In the genomic region with DNA sequence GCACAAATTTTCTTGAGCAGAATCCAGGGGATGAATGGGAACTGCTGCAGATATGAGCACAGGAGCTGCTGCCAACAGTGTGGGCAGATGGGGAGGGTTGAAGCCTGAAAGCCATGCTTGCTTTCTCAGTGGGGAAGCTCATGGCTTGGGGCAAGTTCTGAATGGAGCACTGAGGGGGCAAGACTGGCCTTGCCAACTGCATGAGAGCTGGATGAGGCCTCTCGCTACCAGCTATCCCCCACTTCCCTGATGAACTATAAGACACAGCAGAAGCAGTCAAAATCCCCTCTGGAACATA, we compare ENCODE assay signal across 15 cellular contexts. TPM values are rescaled to one million over a fixed set of nuclear protein-coding genes. Genes with fewer than 3 reads are reported as not detected.
DNase-seq lines count a peak whose midpoint lies in the region; ATAC-seq and TF ChIP-seq lines count a peak whose summit lies in the region.
"Had no signal": no experiment of that assay in that cellular context is flagged by ENCODE, and none has a peak within 500 bp of the region (broad histone marks: within the 10 kb centered on the region; RNA-seq: fewer than 3 reads in every experiment).

No MANE protein-coding gene starts in this region.

- DNase-seq in NCI-H345 (lab: John Stamatoyannopoulos, UW): peak; percentile 45
- DNase-seq in NCI-H345 treated with DMSO at 0.1 percent for 48 hours (lab: John Stamatoyannopoulos, UW; ENCODE audit: unreplicated experiment): no peak
- DNase-seq in RWPE2 (ENCODE audit: low spot score): no peak
- no peak for DNase-seq in type B pancreatic cell (ENCODE audit: extremely low spot score, unreplicated experiment)
- no peak for DNase-seq in EL
- DNase-seq in heart right ventricle: no peak
- no peak for DNase-seq in NCI-H1436 treated with DMSO at 0.1 percent for 48 hours (lab: John Stamatoyannopoulos, UW)
- DNase-seq: COR-L47, NCI-H187 had no signal

- H3K36me3 ChIP-seq in RWPE2 (ENCODE audit: low read depth) (no peaks in the 10 kb centered on the region), heart right ventricle (no peaks in the 10 kb centered on the region)
- H3K36me3 ChIP-seq: HAP-1 had no signal

- peaks cover 4% of the 10 kb centered on the region for H3K27me3 Mint-ChIP-seq in type B pancreatic cell

- H3K4me1 Mint-ChIP-seq in type B pancreatic cell (ENCODE audit: unreplicated experiment): peaks cover 29% of the 10 kb centered on the region

- H3K27ac Mint-ChIP-seq in type B pancreatic cell: no peak overlapping the region
- H3K27ac Mint-ChIP-seq: T-helper 1 cell treated with Interleukin-12 subunit alpha and Interleukin-12 subunit beta and Interleukin-4 antibody, amounts not matched to agents 30 μg/mL and 1 μg/mL, for 36 hours had no signal

- no peaks in the 10 kb centered on the region for H3K36me3 Mint-ChIP-seq in type B pancreatic cell

- H3K4me3 ChIP-seq in RWPE2 (ENCODE audit: severe bottlenecking) (no peak overlapping the region), heart right ventricle (no peak overlapping the region)
- H3K4me3 ChIP-seq: HAP-1, K562 had no signal

- intact Hi-C loops in heart right ventricle (cut with DNase I): no loop called here

- H3K27me3 ChIP-seq in RWPE2 (ENCODE audit: insufficient read depth, poor library complexity, severe bottlenecking): no peaks in the 10 kb centered on the region
- no peaks in the 10 kb centered on the region for H3K27me3 ChIP-seq in layer of hippocampus (ENCODE audit: control insufficient read depth, insufficient read depth, low read length)
- no peaks in the 10 kb centered on the region for H3K27me3 ChIP-seq in heart right ventricle

- H3K27ac ChIP-seq in RWPE2 (ENCODE audit: poor library complexity, severe bottlenecking) (peak overlapping the region; percentile 73), layer of hippocampus (ENCODE audit: low read depth, low read length) (peak overlapping the region; percentile 5), heart right ventricle (no peak overlapping the region)

- H3K9me3 ChIP-seq in RWPE2 (ENCODE audit: severe bottlenecking) (peaks cover 3% of the 10 kb centered on the region), heart right ventricle (peaks cover 0 to 44% (median 13%) of the 10 kb centered on the region in 11 donors)
- H3K9me3 ChIP-seq: HAP-1 had no signal

- peak overlapping the region; percentile 29 for H3K4me3 Mint-ChIP-seq in type B pancreatic cell
- H3K4me3 Mint-ChIP-seq: CD14-positive monocyte; T-helper 1 cell treated with Interleukin-12 subunit alpha and Interleukin-12 subunit beta and Interleukin-4 antibody, amounts not matched to agents 30 μg/mL and 1 μg/mL, for 36 hours had no signal

- peaks cover 6% of the 10 kb centered on the region for H3K9me3 Mint-ChIP-seq in type B pancreatic cell

- 100% methylated on average over 1 of the region's 1 CpG for WGBS in heart right ventricle, 2 donors

- ATAC-seq in RWPE2 (ENCODE audit: low read depth) (no peak), heart right ventricle (no peak)
- ATAC-seq: K562, Right ventricle myocardium inferior had no signal

- H3K4me1 ChIP-seq in RWPE2 (ENCODE audit: insufficient read depth, poor library complexity, severe bottlenecking) (peaks cover 14% of the 10 kb centered on the region), heart right ventricle (peaks cover 0 to 6% (median 0%) of the 10 kb centered on the region in 9 donors)
- H3K4me1 ChIP-seq: HAP-1 had no signal

- TF ChIP-seq CTCF in RWPE2 (IDR thresholded peaks at IDR 0.05; ENCODE audit: poor library complexity, severe bottlenecking): no peak
- TF ChIP-seq CTCF in type B pancreatic cell (conservative IDR thresholded peaks at IDR 0.05): no peak
- no peak for TF ChIP-seq CTCF in heart right ventricle (IDR thresholded peaks at IDR 0.05)

RNA-seq across cellular contexts. Expression of gene TREM1, which starts 28.3 kb away (rescaled TPM):
- total RNA-seq in type B pancreatic cell (ENCODE audit: low replicate concordance) (not detected in 2 replicates), heart right ventricle (1 to 10 TPM in 4 of 10 donors, under 1 TPM in 6; 0.35 to 6.0 (median 0.99) TPM)
- 10 to 100 TPM in 1 of 2 donors, not detected in 1; 12.4 TPM for polyA plus RNA-seq in heart right ventricle
- total RNA-seq: K562 had no signal
- polyA plus RNA-seq: K562 had no signal

RNA-seq across cellular contexts. Expression of gene TREML4, which starts 30.0 kb away (rescaled TPM):
- total RNA-seq in type B pancreatic cell (ENCODE audit: low replicate concordance) (not detected in 2 replicates), heart right ventricle (not detected)
- polyA plus RNA-seq in heart right ventricle: under 1 TPM in 1 of 2 donors, not detected in 1; 0.04 TPM
- total RNA-seq: K562, Right ventricle myocardium inferior had no signal
- polyA plus RNA-seq: CD14-positive monocyte, K562 had no signal

RNA-seq across cellular contexts. Expression of gene TREML2, which starts 57.2 kb away (rescaled TPM):
- total RNA-seq in type B pancreatic cell (ENCODE audit: low replicate concordance): not detected in 2 replicates
- under 1 TPM in 4 of 10 donors, not detected in 6; 0.10 to 0.38 (median 0.16) TPM for total RNA-seq in heart right ventricle
- polyA plus RNA-seq in heart right ventricle: under 1 TPM in 1 of 2 donors, not detected in 1; 0.01 TPM

Comparison
In these comparisons a context has a peak if more than half of its experiments do, and no peak if none do; other contexts are left out.
1. H3K27ac ChIP-seq: peak in RWPE2 (single experiment) and layer of hippocampus (single experiment); none in heart right ventricle (0 of 10).